Comparison of ENCODE assay signal across 9 cellular contexts in the genomic region with DNA sequence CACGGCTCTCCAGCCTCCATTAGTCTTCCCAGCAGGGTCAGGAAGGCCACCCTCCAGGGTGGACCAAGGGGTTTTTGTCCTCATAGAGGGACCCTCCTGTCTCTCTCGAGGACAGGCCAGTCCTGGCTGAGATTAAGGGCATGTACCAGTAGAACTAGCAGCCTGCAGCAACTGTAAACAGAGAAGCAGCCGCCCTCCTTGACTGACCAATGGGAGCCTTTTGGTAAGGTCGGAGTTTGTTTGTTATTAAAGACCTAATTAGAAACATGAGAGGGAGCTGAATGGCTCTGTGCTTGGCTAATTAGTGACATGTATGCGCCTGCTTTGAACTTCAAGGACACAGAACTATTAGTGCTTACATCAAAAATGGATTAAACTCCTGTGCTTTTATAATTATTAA.
DNase-seq lines count a peak whose midpoint lies in the region; ATAC-seq and TF ChIP-seq lines count a peak whose summit lies in the region.
"Had no signal": no experiment of that assay in that cellular context is flagged by ENCODE, and none has a peak within 500 bp of the region (broad histone marks: within the 10 kb centered on the region; RNA-seq: fewer than 3 reads in every experiment).

No MANE protein-coding gene starts in this region.

- no peaks in the 10 kb centered on the region for H3K27me3 ChIP-seq in suprapubic skin
- H3K27me3 ChIP-seq: brain microvascular endothelial cell had no signal

- no peak overlapping the region for H3K4me3 ChIP-seq in suprapubic skin

- no peak for TF ChIP-seq EP300 in suprapubic skin (IDR thresholded peaks at IDR 0.05)

- no peak for ATAC-seq in activated T-cell treated with anti-CD3 and anti-CD28 coated beads, Interleukin-2, amount 50 U/mL, for 72 hours (replicated peaks in 1 of 2)
- ATAC-seq in HG03280 (IDR thresholded peaks at IDR 0.05; ENCODE audit: unreplicated experiment): no peak

- no peaks in the 10 kb centered on the region for H3K27me3 Mint-ChIP-seq in activated T-cell treated with anti-CD3 and anti-CD28 coated beads, Interleukin-2, amount 50 U/mL, for 24 hours
- H3K27me3 Mint-ChIP-seq in activated T-cell treated with anti-CD3 and anti-CD28 coated beads, Interleukin-2, amount 50 U/mL, for 72 hours (ENCODE audit: low read depth): no peaks in the 10 kb centered on the region

- no peak overlapping the region for H3K4me3 Mint-ChIP-seq in activated T-cell treated with anti-CD3 and anti-CD28 coated beads, Interleukin-2, amount 50 U/mL, for 24 hours
- H3K4me3 Mint-ChIP-seq in activated T-cell treated with anti-CD3 and anti-CD28 coated beads, Interleukin-2, amount 50 U/mL, for 72 hours: no peak overlapping the region

- peaks cover 32% of the 10 kb centered on the region for H3K4me1 ChIP-seq in suprapubic skin

- no peaks in the 10 kb centered on the region for H3K36me3 ChIP-seq in suprapubic skin
- H3K36me3 ChIP-seq: brain microvascular endothelial cell had no signal

- peak overlapping the region; percentile 73 for H3K27ac Mint-ChIP-seq in activated T-cell treated with anti-CD3 and anti-CD28 coated beads, Interleukin-2, amount 50 U/mL, for 24 hours
- H3K27ac Mint-ChIP-seq in activated T-cell treated with anti-CD3 and anti-CD28 coated beads, Interleukin-2, amount 50 U/mL, for 72 hours: no peak overlapping the region

- no peaks in the 10 kb centered on the region for H3K9me3 Mint-ChIP-seq in activated T-cell treated with anti-CD3 and anti-CD28 coated beads, Interleukin-2, amount 50 U/mL, for 24 hours
- H3K9me3 Mint-ChIP-seq in activated T-cell treated with anti-CD3 and anti-CD28 coated beads, Interleukin-2, amount 50 U/mL, for 72 hours: no peaks in the 10 kb centered on the region

- H3K4me1 Mint-ChIP-seq in activated T-cell treated with anti-CD3 and anti-CD28 coated beads, Interleukin-2, amount 50 U/mL, for 24 hours (ENCODE audit: low read depth): peaks cover under 1% of the 10 kb centered on the region
- peaks cover 7% of the 10 kb centered on the region for H3K4me1 Mint-ChIP-seq in activated T-cell treated with anti-CD3 and anti-CD28 coated beads, Interleukin-2, amount 50 U/mL, for 72 hours (ENCODE audit: low read depth)

- no peaks in the 10 kb centered on the region for H3K9me3 ChIP-seq in suprapubic skin

- no peak for TF ChIP-seq CTCF in suprapubic skin (IDR thresholded peaks at IDR 0.05)

- 64% methylated on average over 4 of the region's 5 CpGs for WGBS in suprapubic skin

- DNase-seq in activated T-cell treated with anti-CD3 and anti-CD28 coated beads, Interleukin-2, amount 50 U/mL, for 24 hours: no peak
- no peak for DNase-seq in activated T-cell treated with anti-CD3 and anti-CD28 coated beads, Interleukin-2, amount 50 U/mL, for 72 hours
- DNase-seq in NCI-H69 (lab: John Stamatoyannopoulos, UW) (peak; percentile 94), fibroblast of the conjunctiva (ENCODE audit: low read depth) (peak; percentile 16), suprapubic skin (ENCODE audit: low spot score in 2 of 2) (peak in 1 of 2 donors; percentile 31), NCI-H2081 (lab: John Stamatoyannopoulos, UW) (no peak), NCI-H187 treated with DMSO at 0.1 percent for 48 hours (lab: John Stamatoyannopoulos, UW) (no peak)
- DNase-seq: brain microvascular endothelial cell had no signal

- no peak for TF ChIP-seq POLR2A in suprapubic skin (IDR thresholded peaks at IDR 0.05)

- H3K27ac ChIP-seq in suprapubic skin: peak overlapping the region; percentile 18
- H3K27ac ChIP-seq: brain microvascular endothelial cell had no signal

- H3K36me3 Mint-ChIP-seq in activated T-cell treated with anti-CD3 and anti-CD28 coated beads, Interleukin-2, amount 50 U/mL, for 24 hours (ENCODE audit: low read depth): peaks cover 8% of the 10 kb centered on the region
- H3K36me3 Mint-ChIP-seq in activated T-cell treated with anti-CD3 and anti-CD28 coated beads, Interleukin-2, amount 50 U/mL, for 72 hours (ENCODE audit: insufficient read depth in 2 of 2): no peaks in the 10 kb centered on the region

Comparison
In these comparisons a context has a peak if more than half of its experiments do, and no peak if none do; other contexts are left out.
1. DNase-seq: peak in NCI-H69 (single experiment) and fibroblast of the conjunctiva (single experiment); none in activated T-cell treated with anti-CD3 and anti-CD28 coated beads, Interleukin-2, amount 50 U/mL, for 24 hours (single experiment), activated T-cell treated with anti-CD3 and anti-CD28 coated beads, Interleukin-2, amount 50 U/mL, for 72 hours (0 of 2), NCI-H2081 (0 of 2) and NCI-H187 treated with DMSO at 0.1 percent for 48 hours (single experiment).